In the genomic region with DNA sequence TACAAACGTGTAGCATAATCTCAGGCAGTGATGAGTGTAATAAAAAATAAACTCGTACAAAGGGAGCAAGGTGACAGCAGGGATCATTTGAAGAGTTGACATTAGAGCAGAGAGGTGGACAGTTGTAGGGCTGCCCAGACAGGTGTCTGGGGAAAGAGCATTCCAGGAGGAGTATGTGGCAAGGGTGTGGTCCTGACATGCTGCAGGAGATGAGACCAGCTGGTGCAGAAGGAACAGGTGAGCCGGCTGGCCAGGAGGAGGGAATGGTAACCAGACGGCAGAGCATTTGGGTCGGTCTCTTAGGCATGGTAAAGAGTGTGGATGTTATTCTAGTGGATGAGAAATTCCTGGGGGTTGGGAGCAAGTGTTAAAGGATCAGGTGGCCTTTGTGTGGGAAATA, we compare ENCODE assay signal across 19 cellular contexts.
"Had no signal": no experiment of that assay in that cellular context is flagged by ENCODE, and none has a peak within 500 bp of the region (broad histone marks: within the 10 kb centered on the region; RNA-seq: fewer than 3 reads in every experiment).

No MANE protein-coding gene starts in this region.

- ATAC-seq: activated T-cell treated with anti-CD3 and anti-CD28 coated beads, Interleukin-2, amount 50 U/mL, for 4 hours; natural killer cell; T-helper 17 cell; upper lobe of right lung had no signal

- DNase-seq: activated CD4-positive, alpha-beta T cell treated with anti-CD3 and anti-CD28 coated beads for 4 hours; activated CD4-positive, alpha-beta T cell treated with anti-CD3 and anti-CD28 coated beads, Interleukin-2, amount 50 U/mL, for 48 hours; activated CD4-positive, CD25-positive, alpha-beta regulatory T cell; activated CD8-positive, alpha-beta memory T cell treated with anti-CD3 and anti-CD28 coated beads, Interleukin-2, amount 50 U/mL, for 48 hours; activated naive CD4-positive, alpha-beta T cell; activated naive CD8-positive, alpha-beta T cell treated with anti-CD3 and anti-CD28 coated beads, Interleukin-2, amount 10 ng/mL, durations not matched to agents 7 days and 5 days; activated T-cell treated with anti-CD3 and anti-CD28 coated beads, Interleukin-2, amount 50 U/mL, for 4 hours; amygdala; cortex of kidney; endodermal cell; foreskin fibroblast; immature natural killer cell; left ventricle myocardium inferior; natural killer cell; spleen; stimulated activated CD4-positive, alpha-beta T cell treated with anti-CD3 and anti-CD28 coated beads, Interleukin-4, amount 100 ng/mL, for 1 hour; stimulated activated naive CD4-positive, alpha-beta T cell treated with Interleukin-2 at 50 U/mL for 16 hours; T-helper 17 cell; upper lobe of right lung had no signal
